Comparison of ENCODE assay signal across 10 cellular contexts in genomic region chr2:152047826-152048476, GRCh38. TPM values are rescaled to one million over a fixed set of nuclear protein-coding genes. Genes with fewer than 3 reads are reported as not detected.
DNase-seq lines count a peak whose midpoint lies in the region; FAIRE-seq and TF ChIP-seq lines count a peak whose summit lies in the region.
"Had no signal": no experiment of that assay in that cellular context is flagged by ENCODE, and none has a peak within 500 bp of the region (broad histone marks: within the 10 kb centered on the region; RNA-seq: fewer than 3 reads in every experiment).

No MANE protein-coding gene starts in this region.

- H3K36me3 ChIP-seq in bronchial epithelial cell (ENCODE audit: control insufficient read depth, insufficient read depth, low read length): no peaks in the 10 kb centered on the region
- H3K36me3 ChIP-seq: ovary had no signal

- H3K4me3 ChIP-seq in bronchial epithelial cell (ENCODE audit: low read depth, low read length) (no peak overlapping the region), retinal pigment epithelial cell (ENCODE audit: low read length) (no peak overlapping the region)
- H3K4me3 ChIP-seq: ovary had no signal

- DNase-seq in SIG-M5 treated with dmso at 0.1 percent for 504 hours (lab: John Stamatoyannopoulos, UW; ENCODE audit: unreplicated experiment): peak; percentile 34
- DNase-seq in SIG-M5 (lab: John Stamatoyannopoulos, UW): no peak
- peak; percentile 68 to 73 for DNase-seq in Kasumi-1 (lab: John Stamatoyannopoulos, UW)
- no peak for DNase-seq in bronchial epithelial cell (ENCODE audit: low read depth)
- no peak for DNase-seq in retinal pigment epithelial cell (ENCODE audit: low read depth)
- no peak for DNase-seq in stimulated activated CD4-positive, alpha-beta T cell treated with anti-CD3 and anti-CD28 coated beads, Interleukin-15, amount 100 ng/mL, for 24 hours
- no peak for DNase-seq in stimulated activated naive CD4-positive, alpha-beta T cell treated with Interleukin-2 at 50 U/mL for 16 hours (lab: John Stamatoyannopoulos, UW)
- no peak for DNase-seq in COLO668 (lab: John Stamatoyannopoulos, UW; ENCODE audit: unreplicated experiment)
- DNase-seq: DMS153, ovary had no signal

- TF ChIP-seq CTCF in bronchial epithelial cell (IDR thresholded peaks at IDR 0.05; ENCODE audit: insufficient read depth, low read length, severe bottlenecking) (peak; percentile 46), retinal pigment epithelial cell (conservative IDR thresholded peaks at IDR 0.05; ENCODE audit: low read depth, low read length) (peak; percentile 53)

- no peak for FAIRE-seq in bronchial epithelial cell (lab: Jason Lieb, UNC)

- H3K27me3 ChIP-seq in bronchial epithelial cell (ENCODE audit: control insufficient read depth, insufficient read depth, low read length): peaks cover 2% of the 10 kb centered on the region
- H3K27me3 ChIP-seq: ovary had no signal

RNA-seq across cellular contexts. Expression of gene CACNB4, which starts 50.9 kb away (rescaled TPM):
- total RNA-seq in bronchial epithelial cell: 0.38 and 0.53 TPM in 2 replicates

Comparison
In these comparisons a context has a peak if more than half of its experiments do, and no peak if none do; other contexts are left out.
1. DNase-seq: peak in SIG-M5 treated with dmso at 0.1 percent for 504 hours (single experiment) and Kasumi-1 (2 of 2); none in SIG-M5 (single experiment), bronchial epithelial cell (single experiment), retinal pigment epithelial cell (single experiment), stimulated activated CD4-positive, alpha-beta T cell treated with anti-CD3 and anti-CD28 coated beads, Interleukin-15, amount 100 ng/mL, for 24 hours (single experiment), stimulated activated naive CD4-positive, alpha-beta T cell treated with Interleukin-2 at 50 U/mL for 16 hours (single experiment) and COLO668 (single experiment).